ENCODE assay signal across 1 cellular context in genomic region chr17:44070455-44071197, GRCh38.
TF ChIP-seq lines count a peak whose summit lies in the region.

G6PC3 (plus strand) TSS chr17:44070735; CDS start chr17:44070966, 231 bp downstream.

TF ChIP-seq in GM12878, 131 proteins besides CTCF, POLR2A, EP300 and RAD21 (continued from another document and continues in another):
- TF ChIP-seq, protein P1, sequence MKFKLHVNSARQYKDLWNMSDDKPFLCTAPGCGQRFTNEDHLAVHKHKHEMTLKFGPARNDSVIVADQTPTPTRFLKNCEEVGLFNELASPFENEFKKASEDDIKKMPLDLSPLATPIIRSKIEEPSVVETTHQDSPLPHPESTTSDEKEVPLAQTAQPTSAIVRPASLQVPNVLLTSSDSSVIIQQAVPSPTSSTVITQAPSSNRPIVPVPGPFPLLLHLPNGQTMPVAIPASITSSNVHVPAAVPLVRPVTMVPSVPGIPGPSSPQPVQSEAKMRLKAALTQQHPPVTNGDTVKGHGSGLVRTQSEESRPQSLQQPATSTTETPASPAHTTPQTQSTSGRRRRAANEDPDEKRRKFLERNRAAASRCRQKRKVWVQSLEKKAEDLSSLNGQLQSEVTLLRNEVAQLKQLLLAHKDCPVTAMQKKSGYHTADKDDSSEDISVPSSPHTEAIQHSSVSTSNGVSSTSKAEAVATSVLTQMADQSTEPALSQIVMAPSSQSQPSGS (IDR thresholded peaks at IDR 0.05; ENCODE audit: low read length) = no peak
- TF ChIP-seq RCOR1 (conservative IDR thresholded peaks at IDR 0.05; ENCODE audit: low read depth, low read length) (no peak), RB1 (IDR thresholded peaks at IDR 0.05; ENCODE audit: borderline replicate concordance) (0 out of 2 replicates have a peak, but pooled peaks have one; percentile 33), E2F4 (IDR thresholded peaks at IDR 0.05; ENCODE audit: low read depth, low read length) (no peak), ATF7 (IDR thresholded peaks at IDR 0.05; ENCODE audit: low read depth) (no peak; the same call in 1 of the 2 replicates), CREB1 (IDR thresholded peaks at IDR 0.05; ENCODE audit: low read depth) (peak; percentile 83), SRF (IDR thresholded peaks at IDR 0.05; ENCODE audit: low read depth in 2 of 2, low read length in 2 of 2) (0 out of 4 replicates have a peak, but pooled peaks of 1 of the 2 experiments have one; percentile 52), PAX5 (IDR thresholded peaks at IDR 0.05; ENCODE audit: borderline replicate concordance, low read depth, low read length) (peak; percentile 36; the same call in 1 of the 2 replicates), ZNF207 (IDR thresholded peaks at IDR 0.05; ENCODE audit: borderline replicate concordance) (no peak), TAF1 (IDR thresholded peaks at IDR 0.05; ENCODE audit: borderline replicate concordance, low read depth, low read length) (peak; percentile 85; the same call in 1 of the 2 replicates), CHD2 (IDR thresholded peaks at IDR 0.05; ENCODE audit: borderline replicate concordance, low read depth, low read length) (peak; percentile 66; the same call in 1 of the 2 replicates), POLR2AphosphoS2 (IDR thresholded peaks at IDR 0.05; ENCODE audit: low read depth, low read length) (no peak), JUND (IDR thresholded peaks at IDR 0.05; ENCODE audit: low read depth, low read length) (no peak), CHD4 (IDR thresholded peaks at IDR 0.05) (no peak), YBX1 (IDR thresholded peaks at IDR 0.05) (no peak), SP1 (IDR thresholded peaks at IDR 0.05; ENCODE audit: low read depth, low read length) (peak; percentile 62), MTA3 (IDR thresholded peaks at IDR 0.05; ENCODE audit: borderline replicate concordance, low read length) (no peak), ZBTB33 (IDR thresholded peaks at IDR 0.05) (no peak), MEF2A (IDR thresholded peaks at IDR 0.05; ENCODE audit: insufficient read depth, low read depth, low read length) (0 out of 2 replicates have a peak, but pooled peaks have one; percentile 44), BMI1 (IDR thresholded peaks at IDR 0.05; ENCODE audit: borderline replicate concordance) (no peak), TBL1XR1 (IDR thresholded peaks at IDR 0.05; ENCODE audit: low read depth, low read length) (peak; percentile 69; the same call in 1 of the 2 replicates), IKZF2 (IDR thresholded peaks at IDR 0.05) (peak; percentile 58 to 70; a peak in 3 of 4 replicates), TARDBP (IDR thresholded peaks at IDR 0.05; ENCODE audit: borderline replicate concordance) (0 out of 2 replicates have a peak, but pooled peaks have one; percentile 69), NR2F1 (conservative IDR thresholded peaks at IDR 0.05) (peak; percentile 81), ZNF622 (IDR thresholded peaks at IDR 0.05) (no peak), ZZZ3 (IDR thresholded peaks at IDR 0.05; ENCODE audit: control insufficient read depth, insufficient read length, low read depth) (no peak), PKNOX1 (IDR thresholded peaks at IDR 0.05) (no peak), CBFB (IDR thresholded peaks at IDR 0.05; ENCODE audit: low read depth) (no peak), MXI1 (IDR thresholded peaks at IDR 0.05; ENCODE audit: low read depth, low read length) (peak; percentile 100), ZBTB4 (CRISPR knock-in tag; IDR thresholded peaks at IDR 0.05) (no peak), CHD1 (IDR thresholded peaks at IDR 0.05; ENCODE audit: low read depth, low read length) (no peak), IKZF1 (conservative IDR thresholded peaks at IDR 0.05) (peak; percentile 90), DPF2 (IDR thresholded peaks at IDR 0.05) (no peak), NR2C2 (IDR thresholded peaks at IDR 0.05; ENCODE audit: borderline replicate concordance, control insufficient read depth, insufficient read length, low read depth) (no peak), RELA (IDR thresholded peaks at IDR 0.05; ENCODE audit: borderline replicate concordance, partially characterized antibody) (peak; percentile 92), HCFC1 (IDR thresholded peaks at IDR 0.05; ENCODE audit: low read length) (peak; percentile 79), HDAC2 (IDR thresholded peaks at IDR 0.05) (no peak)
- TF ChIP-seq, protein P2, sequence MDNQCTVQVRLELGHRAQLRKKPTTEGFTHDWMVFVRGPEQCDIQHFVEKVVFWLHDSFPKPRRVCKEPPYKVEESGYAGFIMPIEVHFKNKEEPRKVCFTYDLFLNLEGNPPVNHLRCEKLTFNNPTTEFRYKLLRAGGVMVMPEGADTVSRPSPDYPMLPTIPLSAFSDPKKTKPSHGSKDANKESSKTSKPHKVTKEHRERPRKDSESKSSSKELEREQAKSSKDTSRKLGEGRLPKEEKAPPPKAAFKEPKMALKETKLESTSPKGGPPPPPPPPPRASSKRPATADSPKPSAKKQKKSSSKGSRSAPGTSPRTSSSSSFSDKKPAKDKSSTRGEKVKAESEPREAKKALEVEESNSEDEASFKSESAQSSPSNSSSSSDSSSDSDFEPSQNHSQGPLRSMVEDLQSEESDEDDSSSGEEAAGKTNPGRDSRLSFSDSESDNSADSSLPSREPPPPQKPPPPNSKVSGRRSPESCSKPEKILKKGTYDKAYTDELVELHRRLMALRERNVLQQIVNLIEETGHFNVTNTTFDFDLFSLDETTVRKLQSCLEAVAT (IDR thresholded peaks at IDR 0.05) = no peak
- TF ChIP-seq, protein P3, sequence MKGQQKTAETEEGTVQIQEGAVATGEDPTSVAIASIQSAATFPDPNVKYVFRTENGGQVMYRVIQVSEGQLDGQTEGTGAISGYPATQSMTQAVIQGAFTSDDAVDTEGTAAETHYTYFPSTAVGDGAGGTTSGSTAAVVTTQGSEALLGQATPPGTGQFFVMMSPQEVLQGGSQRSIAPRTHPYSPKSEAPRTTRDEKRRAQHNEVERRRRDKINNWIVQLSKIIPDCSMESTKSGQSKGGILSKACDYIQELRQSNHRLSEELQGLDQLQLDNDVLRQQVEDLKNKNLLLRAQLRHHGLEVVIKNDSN (IDR thresholded peaks at IDR 0.05; ENCODE audit: borderline replicate concordance, extremely low read length, insufficient read depth, low read depth, low read length) = peak; percentile 97
- TF ChIP-seq, protein P4, sequence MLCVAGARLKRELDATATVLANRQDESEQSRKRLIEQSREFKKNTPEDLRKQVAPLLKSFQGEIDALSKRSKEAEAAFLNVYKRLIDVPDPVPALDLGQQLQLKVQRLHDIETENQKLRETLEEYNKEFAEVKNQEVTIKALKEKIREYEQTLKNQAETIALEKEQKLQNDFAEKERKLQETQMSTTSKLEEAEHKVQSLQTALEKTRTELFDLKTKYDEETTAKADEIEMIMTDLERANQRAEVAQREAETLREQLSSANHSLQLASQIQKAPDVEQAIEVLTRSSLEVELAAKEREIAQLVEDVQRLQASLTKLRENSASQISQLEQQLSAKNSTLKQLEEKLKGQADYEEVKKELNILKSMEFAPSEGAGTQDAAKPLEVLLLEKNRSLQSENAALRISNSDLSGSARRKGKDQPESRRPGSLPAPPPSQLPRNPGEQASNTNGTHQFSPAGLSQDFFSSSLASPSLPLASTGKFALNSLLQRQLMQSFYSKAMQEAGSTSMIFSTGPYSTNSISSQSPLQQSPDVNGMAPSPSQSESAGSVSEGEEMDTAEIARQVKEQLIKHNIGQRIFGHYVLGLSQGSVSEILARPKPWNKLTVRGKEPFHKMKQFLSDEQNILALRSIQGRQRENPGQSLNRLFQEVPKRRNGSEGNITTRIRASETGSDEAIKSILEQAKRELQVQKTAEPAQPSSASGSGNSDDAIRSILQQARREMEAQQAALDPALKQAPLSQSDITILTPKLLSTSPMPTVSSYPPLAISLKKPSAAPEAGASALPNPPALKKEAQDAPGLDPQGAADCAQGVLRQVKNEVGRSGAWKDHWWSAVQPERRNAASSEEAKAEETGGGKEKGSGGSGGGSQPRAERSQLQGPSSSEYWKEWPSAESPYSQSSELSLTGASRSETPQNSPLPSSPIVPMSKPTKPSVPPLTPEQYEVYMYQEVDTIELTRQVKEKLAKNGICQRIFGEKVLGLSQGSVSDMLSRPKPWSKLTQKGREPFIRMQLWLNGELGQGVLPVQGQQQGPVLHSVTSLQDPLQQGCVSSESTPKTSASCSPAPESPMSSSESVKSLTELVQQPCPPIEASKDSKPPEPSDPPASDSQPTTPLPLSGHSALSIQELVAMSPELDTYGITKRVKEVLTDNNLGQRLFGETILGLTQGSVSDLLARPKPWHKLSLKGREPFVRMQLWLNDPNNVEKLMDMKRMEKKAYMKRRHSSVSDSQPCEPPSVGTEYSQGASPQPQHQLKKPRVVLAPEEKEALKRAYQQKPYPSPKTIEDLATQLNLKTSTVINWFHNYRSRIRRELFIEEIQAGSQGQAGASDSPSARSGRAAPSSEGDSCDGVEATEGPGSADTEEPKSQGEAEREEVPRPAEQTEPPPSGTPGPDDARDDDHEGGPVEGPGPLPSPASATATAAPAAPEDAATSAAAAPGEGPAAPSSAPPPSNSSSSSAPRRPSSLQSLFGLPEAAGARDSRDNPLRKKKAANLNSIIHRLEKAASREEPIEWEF (IDR thresholded peaks at IDR 0.05; ENCODE audit: insufficient replicate concordance, low read depth, low read length) = no peak
- TF ChIP-seq, protein P5, sequence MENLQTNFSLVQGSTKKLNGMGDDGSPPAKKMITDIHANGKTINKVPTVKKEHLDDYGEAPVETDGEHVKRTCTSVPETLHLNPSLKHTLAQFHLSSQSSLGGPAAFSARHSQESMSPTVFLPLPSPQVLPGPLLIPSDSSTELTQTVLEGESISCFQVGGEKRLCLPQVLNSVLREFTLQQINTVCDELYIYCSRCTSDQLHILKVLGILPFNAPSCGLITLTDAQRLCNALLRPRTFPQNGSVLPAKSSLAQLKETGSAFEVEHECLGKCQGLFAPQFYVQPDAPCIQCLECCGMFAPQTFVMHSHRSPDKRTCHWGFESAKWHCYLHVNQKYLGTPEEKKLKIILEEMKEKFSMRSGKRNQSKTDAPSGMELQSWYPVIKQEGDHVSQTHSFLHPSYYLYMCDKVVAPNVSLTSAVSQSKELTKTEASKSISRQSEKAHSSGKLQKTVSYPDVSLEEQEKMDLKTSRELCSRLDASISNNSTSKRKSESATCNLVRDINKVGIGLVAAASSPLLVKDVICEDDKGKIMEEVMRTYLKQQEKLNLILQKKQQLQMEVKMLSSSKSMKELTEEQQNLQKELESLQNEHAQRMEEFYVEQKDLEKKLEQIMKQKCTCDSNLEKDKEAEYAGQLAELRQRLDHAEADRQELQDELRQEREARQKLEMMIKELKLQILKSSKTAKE (IDR thresholded peaks at IDR 0.05; ENCODE audit: low read depth, poor library complexity, severe bottlenecking) = no peak
- TF ChIP-seq, protein P6, sequence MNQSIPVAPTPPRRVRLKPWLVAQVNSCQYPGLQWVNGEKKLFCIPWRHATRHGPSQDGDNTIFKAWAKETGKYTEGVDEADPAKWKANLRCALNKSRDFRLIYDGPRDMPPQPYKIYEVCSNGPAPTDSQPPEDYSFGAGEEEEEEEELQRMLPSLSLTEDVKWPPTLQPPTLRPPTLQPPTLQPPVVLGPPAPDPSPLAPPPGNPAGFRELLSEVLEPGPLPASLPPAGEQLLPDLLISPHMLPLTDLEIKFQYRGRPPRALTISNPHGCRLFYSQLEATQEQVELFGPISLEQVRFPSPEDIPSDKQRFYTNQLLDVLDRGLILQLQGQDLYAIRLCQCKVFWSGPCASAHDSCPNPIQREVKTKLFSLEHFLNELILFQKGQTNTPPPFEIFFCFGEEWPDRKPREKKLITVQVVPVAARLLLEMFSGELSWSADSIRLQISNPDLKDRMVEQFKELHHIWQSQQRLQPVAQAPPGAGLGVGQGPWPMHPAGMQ (IDR thresholded peaks at IDR 0.05; ENCODE audit: borderline replicate concordance) = no peak
